In genomic region chr22:37427711-37428635, GRCh38 we compare ENCODE assay signal across 10 cellular contexts. TPM values are rescaled to one million over a fixed set of nuclear protein-coding genes. Genes with fewer than 3 reads are reported as not detected.
DNase-seq lines count a peak whose midpoint lies in the region; ATAC-seq, FAIRE-seq and TF ChIP-seq lines count a peak whose summit lies in the region.
"Had no signal": no experiment of that assay in that cellular context is flagged by ENCODE, and none has a peak within 500 bp of the region (broad histone marks: within the 10 kb centered on the region; RNA-seq: fewer than 3 reads in every experiment).

No MANE protein-coding gene starts in this region.

- peaks cover 61 to 72% of the 10 kb centered on the region in 2 donors for H3K27me3 Mint-ChIP-seq in CD8-positive, alpha-beta memory T cell
- peaks cover 58% of the 10 kb centered on the region for H3K27me3 Mint-ChIP-seq in activated CD8-positive, alpha-beta memory T cell treated with anti-CD3 and anti-CD28 coated beads, Interleukin-2, amount 10 ng/mL, durations not matched to agents 7 days and 5 days

- POLR2A ChIA-PET in CD8-positive, alpha-beta memory T cell (lab: Charles Lee) = no interaction called here

- H3K27ac Mint-ChIP-seq in CD8-positive, alpha-beta memory T cell = peak overlapping the region in 1 of 8 donors; percentile 38
- H3K27ac Mint-ChIP-seq in activated CD8-positive, alpha-beta memory T cell treated with anti-CD3 and anti-CD28 coated beads, Interleukin-2, amount 10 ng/mL, durations not matched to agents 7 days and 5 days = no peak overlapping the region

- no peaks in the 10 kb centered on the region for H3K9me3 ChIP-seq in CD8-positive, alpha-beta memory T cell (ENCODE audit: low read length)
- peaks cover 5% of the 10 kb centered on the region for H3K9me3 ChIP-seq in RWPE2 (ENCODE audit: severe bottlenecking)
- H3K9me3 ChIP-seq in psoas muscle = no peaks in the 10 kb centered on the region

- peaks cover 3 to 22% (median 6%) of the 10 kb centered on the region in 3 donors for H3K4me1 Mint-ChIP-seq in CD8-positive, alpha-beta memory T cell
- peaks cover 18% of the 10 kb centered on the region for H3K4me1 Mint-ChIP-seq in activated CD8-positive, alpha-beta memory T cell treated with anti-CD3 and anti-CD28 coated beads, Interleukin-2, amount 10 ng/mL, durations not matched to agents 7 days and 5 days

- intact Hi-C loops in psoas muscle (cut with DNase I) = loop anchor here in 1 of 2 donors (10.0 kb wide), 1 partner anchor 113 kb away; no protein-coding TSS in a partner anchor

- DNase-seq in CD8-positive, alpha-beta memory T cell = no peak
- DNase-seq in RWPE2 (ENCODE audit: low spot score) (no peak), fibroblast of mammary gland (ENCODE audit: low read depth) (no peak), psoas muscle (no peak), HTR-8/SVneo (ENCODE audit: insufficient read length, low spot score) (no peak)
- no peak for DNase-seq in activated CD8-positive, alpha-beta memory T cell treated with anti-CD3 and anti-CD28 coated beads, Interleukin-2, amount 10 ng/mL, durations not matched to agents 7 days and 5 days
- DNase-seq: amniotic stem cell, NCI-H2029 treated with DMSO at 0.1 percent for 48 hours had no signal

- peak overlapping the region in 6 of 7 donors; percentile 44 to 78 (median 50) for H3K4me3 Mint-ChIP-seq in CD8-positive, alpha-beta memory T cell
- H3K4me3 Mint-ChIP-seq in activated CD8-positive, alpha-beta memory T cell treated with anti-CD3 and anti-CD28 coated beads, Interleukin-2, amount 10 ng/mL, durations not matched to agents 7 days and 5 days = no peak overlapping the region

- peaks cover 0 to 21% (median 0%) of the 10 kb centered on the region in 3 donors for H3K36me3 Mint-ChIP-seq in CD8-positive, alpha-beta memory T cell
- H3K36me3 Mint-ChIP-seq in activated CD8-positive, alpha-beta memory T cell treated with anti-CD3 and anti-CD28 coated beads, Interleukin-2, amount 10 ng/mL, durations not matched to agents 7 days and 5 days = peaks cover 7% of the 10 kb centered on the region

- CTCF ChIA-PET in CD8-positive, alpha-beta memory T cell (lab: Charles Lee) = interaction anchor here (1.0 to 4.1 kb wide), 14 partner anchors 30 to 190 kb away, joined by 3 to 17 read pairs (median 5); partner anchors contain the start of gene RAC2
- CTCF ChIA-PET in activated CD8-positive, alpha-beta memory T cell treated with anti-CD3 and anti-CD28 coated beads, Interleukin-2, amount 10 ng/mL, durations not matched to agents 7 days and 5 days (lab: Charles Lee) = interaction anchor here (0.7 to 6.5 kb wide), 21 partner anchors 10 to 187 kb away, joined by 3 to 60 read pairs (median 4); no protein-coding TSS in a partner anchor

- no peak overlapping the region for H3K27ac ChIP-seq in CD8-positive, alpha-beta memory T cell (ENCODE audit: low read depth, low read length)
- peak overlapping the region; percentile 12 for H3K27ac ChIP-seq in RWPE2 (ENCODE audit: poor library complexity, severe bottlenecking)
- no peak overlapping the region for H3K27ac ChIP-seq in psoas muscle

- no peak overlapping the region for H3K4me3 ChIP-seq in CD8-positive, alpha-beta memory T cell (ENCODE audit: low read length)
- peak overlapping the region; percentile 46 for H3K4me3 ChIP-seq in RWPE2 (ENCODE audit: severe bottlenecking)
- peak overlapping the region; percentile 48 for H3K4me3 ChIP-seq in fibroblast of mammary gland (ENCODE audit: control insufficient read depth, low read depth, low read length)
- H3K4me3 ChIP-seq in psoas muscle = peak overlapping the region; percentile 51

- H3K36me3 ChIP-seq in CD8-positive, alpha-beta memory T cell (ENCODE audit: insufficient read depth, low read length) = no peaks in the 10 kb centered on the region
- H3K36me3 ChIP-seq in RWPE2 (ENCODE audit: low read depth) (no peaks in the 10 kb centered on the region), psoas muscle (ENCODE audit: insufficient read depth in 1 of 2, low read depth in 1 of 2) (no peaks in the 10 kb centered on the region)

- peaks cover 30% of the 10 kb centered on the region for H3K27me3 ChIP-seq in CD8-positive, alpha-beta memory T cell (ENCODE audit: insufficient read depth, low read length, poor library complexity, severe bottlenecking)
- H3K27me3 ChIP-seq in RWPE2 (ENCODE audit: insufficient read depth, poor library complexity, severe bottlenecking) (no peaks in the 10 kb centered on the region), psoas muscle (ENCODE audit: insufficient read depth in 3 of 3, low read length in 2 of 3) (peaks cover 0 to 93% (median 37%) of the 10 kb centered on the region in 3 donors)

- FAIRE-seq in HTR-8/SVneo (lab: Jason Lieb, UNC) = no peak

- TF ChIP-seq CTCF in RWPE2 (IDR thresholded peaks at IDR 0.05; ENCODE audit: poor library complexity, severe bottlenecking) = no peak
- TF ChIP-seq CTCF in fibroblast of mammary gland (conservative IDR thresholded peaks at IDR 0.05; ENCODE audit: control insufficient read depth, insufficient read depth, low read depth, low read length) = no peak
- TF ChIP-seq CTCF in psoas muscle (IDR thresholded peaks at IDR 0.05) = no peak

- H3K9me3 Mint-ChIP-seq in CD8-positive, alpha-beta memory T cell = peaks cover 0 to 3% (median 0%) of the 10 kb centered on the region in 5 donors
- no peaks in the 10 kb centered on the region for H3K9me3 Mint-ChIP-seq in activated CD8-positive, alpha-beta memory T cell treated with anti-CD3 and anti-CD28 coated beads, Interleukin-2, amount 10 ng/mL, durations not matched to agents 7 days and 5 days (ENCODE audit: low read depth)

- WGBS in psoas muscle, 3 donors = 19 to 22% (median 20%) methylated on average over 45 to 59 of the region's 59 CpGs

- H3K4me1 ChIP-seq in CD8-positive, alpha-beta memory T cell (ENCODE audit: insufficient read depth, low read length) = peaks cover 6% of the 10 kb centered on the region
- H3K4me1 ChIP-seq in RWPE2 (ENCODE audit: insufficient read depth, poor library complexity, severe bottlenecking) (peaks cover 16% of the 10 kb centered on the region), psoas muscle (no peaks in the 10 kb centered on the region)

- ATAC-seq in RWPE2 (ENCODE audit: low read depth) (no peak), psoas muscle (no peak), HG03342 (IDR thresholded peaks at IDR 0.05; ENCODE audit: unreplicated experiment) (no peak), GM21360 (IDR thresholded peaks at IDR 0.05; ENCODE audit: unreplicated experiment) (no peak)
- ATAC-seq in activated CD8-positive, alpha-beta memory T cell treated with anti-CD3 and anti-CD28 coated beads, Interleukin-2, amount 10 ng/mL, durations not matched to agents 7 days and 5 days = no peak

RNA-seq across cellular contexts. Expression of gene ELFN2, which starts 0.7 kb away (rescaled TPM):
- total RNA-seq in CD8-positive, alpha-beta memory T cell = under 1 TPM; 0.09 to 0.20 TPM
- polyA plus RNA-seq in CD8-positive, alpha-beta memory T cell = 0.02 TPM
- total RNA-seq in psoas muscle = not detected
- under 1 TPM; 0.01 to 0.05 (median 0.01) TPM for polyA plus RNA-seq in psoas muscle
- under 1 TPM; 0.07 to 0.50 TPM for total RNA-seq in activated CD8-positive, alpha-beta memory T cell treated with anti-CD3 and anti-CD28 coated beads, Interleukin-2, amount 10 ng/mL, durations not matched to agents 7 days and 5 days

RNA-seq across cellular contexts. Expression of gene MFNG, which starts 58.2 kb away (rescaled TPM):
- 100 to 1,000 TPM; 162 to 171 TPM for total RNA-seq in CD8-positive, alpha-beta memory T cell
- polyA plus RNA-seq in CD8-positive, alpha-beta memory T cell = 323 TPM
- total RNA-seq in psoas muscle = 1 to 10 TPM; 4.5 to 8.0 (median 7.7) TPM
- polyA plus RNA-seq in psoas muscle = 1 to 10 TPM; 4.3 to 9.6 (median 8.2) TPM
- total RNA-seq in activated CD8-positive, alpha-beta memory T cell treated with anti-CD3 and anti-CD28 coated beads, Interleukin-2, amount 10 ng/mL, durations not matched to agents 7 days and 5 days = 100 to 1,000 TPM; 196 to 220 TPM

Comparison
In these comparisons a context has a peak if more than half of its experiments do, and no peak if none do; other contexts are left out.
1. RNA of gene MFNG, which starts 58.2 kb away (total RNA-seq): 196 to 220 TPM in activated CD8-positive, alpha-beta memory T cell treated with anti-CD3 and anti-CD28 coated beads, Interleukin-2, amount 10 ng/mL, durations not matched to agents 7 days and 5 days and 162 to 171 TPM in CD8-positive, alpha-beta memory T cell; 4.5 to 8.0 TPM in psoas muscle; every median in the first group is over 10 times any median in the second.